ENCODE assay signal across 8 cellular contexts in genomic region chr3:168165390-168166269, GRCh38.
DNase-seq lines count a peak whose midpoint lies in the region; ATAC-seq lines count a peak whose summit lies in the region.

No MANE protein-coding gene starts in this region.

- no peaks in the 10 kb centered on the region for H3K9me3 Mint-ChIP-seq in activated CD4-positive, alpha-beta memory T cell treated with anti-CD3 and anti-CD28 coated beads, Interleukin-2, amount 10 ng/mL, durations not matched to agents 7 days and 5 days

- H3K4ac ChIP-seq in trophoblast cell (ENCODE audit: low read depth, low read length) = no peak overlapping the region

- DNase-seq in DMS79 (lab: John Stamatoyannopoulos, UW) = peak; percentile 12
- peak; percentile 74 for DNase-seq in NCI-H2171 treated with DMSO at 0.1 percent for 48 hours (lab: John Stamatoyannopoulos, UW)
- DNase-seq in activated CD4-positive, alpha-beta memory T cell treated with anti-CD3 and anti-CD28 coated beads, Interleukin-2, amount 10 ng/mL, durations not matched to agents 7 days and 5 days = peak; percentile 19
- peak in 41 of 42 donors; percentile 9 to 90 (median 68) for DNase-seq in head of caudate nucleus
- DNase-seq in trophoblast cell = peak; percentile 48 to 90
- DNase-seq in activated effector memory CD4-positive, alpha-beta T cell treated with anti-CD3 and anti-CD28 coated beads, Interleukin-2, amount 50 U/mL, for 16 hours = no peak

- H3K27ac Mint-ChIP-seq in activated CD4-positive, alpha-beta memory T cell treated with anti-CD3 and anti-CD28 coated beads, Interleukin-2, amount 10 ng/mL, durations not matched to agents 7 days and 5 days = no peak overlapping the region

- no peak overlapping the region for H2AK5ac ChIP-seq in trophoblast cell (ENCODE audit: low read length)

- no peaks in the 10 kb centered on the region for H3K36me3 Mint-ChIP-seq in activated CD4-positive, alpha-beta memory T cell treated with anti-CD3 and anti-CD28 coated beads, Interleukin-2, amount 10 ng/mL, durations not matched to agents 7 days and 5 days (ENCODE audit: low read depth)

- H2BK120ac ChIP-seq in trophoblast cell (ENCODE audit: insufficient read depth, low read length, poor library complexity) = no peak overlapping the region

- peak; percentile 74 for ATAC-seq in GM19324 (IDR thresholded peaks at IDR 0.05; ENCODE audit: low FRiP score, unreplicated experiment)
- ATAC-seq in HG03196 (IDR thresholded peaks at IDR 0.05; ENCODE audit: unreplicated experiment) = peak; percentile 78

- no peaks in the 10 kb centered on the region for H3K79me1 ChIP-seq in trophoblast cell (ENCODE audit: low read length)

- H2BK5ac ChIP-seq in trophoblast cell (ENCODE audit: low read depth, low read length, poor library complexity) = no peak overlapping the region

- no peak overlapping the region for H3K9ac ChIP-seq in trophoblast cell (ENCODE audit: low read length)

- H3K4me3 ChIP-seq in trophoblast cell (ENCODE audit: low read depth, low read length) = no peak overlapping the region

- no peaks in the 10 kb centered on the region for H3K9me3 ChIP-seq in trophoblast cell (ENCODE audit: insufficient read depth, low read depth, low read length)

- intact Hi-C loops in head of caudate nucleus (cut with DNase I) = loop anchor here (1.0 kb wide), 1 partner anchor 118 kb away; no protein-coding TSS in a partner anchor

- CTCF ChIA-PET in activated CD4-positive, alpha-beta memory T cell treated with anti-CD3 and anti-CD28 coated beads, Interleukin-2, amount 10 ng/mL, durations not matched to agents 7 days and 5 days (lab: Charles Lee) = interaction anchor here (0.6 to 4.1 kb wide), 3 partner anchors 100 to 119 kb away, joined by 3 to 25 read pairs (median 3); no protein-coding TSS in a partner anchor

- no peak overlapping the region for H4K8ac ChIP-seq in trophoblast cell (ENCODE audit: low read depth, low read length)

- H3K27ac ChIP-seq in trophoblast cell (ENCODE audit: low read depth, low read length) = no peak overlapping the region

- H3K27me3 Mint-ChIP-seq in activated CD4-positive, alpha-beta memory T cell treated with anti-CD3 and anti-CD28 coated beads, Interleukin-2, amount 10 ng/mL, durations not matched to agents 7 days and 5 days = no peaks in the 10 kb centered on the region

- H3K27me3 ChIP-seq in trophoblast cell (ENCODE audit: insufficient read depth, low read length) = no peaks in the 10 kb centered on the region

- no peaks in the 10 kb centered on the region for H3K4me1 ChIP-seq in trophoblast cell (ENCODE audit: control insufficient read depth in 1 of 2, insufficient read depth in 2 of 2, low read length in 2 of 2)

- H3K4me2 ChIP-seq in trophoblast cell (ENCODE audit: low read length) = no peak overlapping the region

- H3K79me2 ChIP-seq in trophoblast cell (ENCODE audit: control insufficient read depth, insufficient read depth, low read length, poor library complexity) = no peaks in the 10 kb centered on the region

- no peaks in the 10 kb centered on the region for H3K4me1 Mint-ChIP-seq in activated CD4-positive, alpha-beta memory T cell treated with anti-CD3 and anti-CD28 coated beads, Interleukin-2, amount 10 ng/mL, durations not matched to agents 7 days and 5 days

- no peak overlapping the region for H3K14ac ChIP-seq in trophoblast cell (ENCODE audit: low read length)

- no peak overlapping the region for H4K12ac ChIP-seq in trophoblast cell (ENCODE audit: low read depth, low read length)

- H2AFZ ChIP-seq in trophoblast cell (ENCODE audit: insufficient read depth, low read length, poor library complexity) = no peak overlapping the region

- no peak overlapping the region for H3K23ac ChIP-seq in trophoblast cell (ENCODE audit: low read length)

- POLR2A ChIA-PET in activated CD4-positive, alpha-beta memory T cell treated with anti-CD3 and anti-CD28 coated beads, Interleukin-2, amount 10 ng/mL, durations not matched to agents 7 days and 5 days (lab: Charles Lee) = no interaction called here

- no peak overlapping the region for H3K18ac ChIP-seq in trophoblast cell (ENCODE audit: low read length)

- H3K4me3 Mint-ChIP-seq in activated CD4-positive, alpha-beta memory T cell treated with anti-CD3 and anti-CD28 coated beads, Interleukin-2, amount 10 ng/mL, durations not matched to agents 7 days and 5 days = no peak overlapping the region

- no peaks in the 10 kb centered on the region for H3K36me3 ChIP-seq in trophoblast cell (ENCODE audit: control insufficient read depth in 1 of 2, insufficient read depth in 2 of 2, low read length in 2 of 2)

- H4K91ac ChIP-seq in trophoblast cell (ENCODE audit: low read depth, low read length) = no peak overlapping the region

- no peak overlapping the region for H2BK12ac ChIP-seq in trophoblast cell (ENCODE audit: low read length)

- WGBS in trophoblast cell (ENCODE audit: extremely low coverage, insufficient coverage, insufficient read length) = no CpG with 5 or more reads among the region's 6 CpGs
